ENCODE assay signal across 14 cellular contexts in genomic region chr10:102004376-102004775, GRCh38. TPM values are rescaled to one million over a fixed set of nuclear protein-coding genes. Genes with fewer than 3 reads are reported as not detected.
DNase-seq lines count a peak whose midpoint lies in the region; ATAC-seq and TF ChIP-seq lines count a peak whose summit lies in the region.
"Had no signal": no experiment of that assay in that cellular context is flagged by ENCODE, and none has a peak within 500 bp of the region (broad histone marks: within the 10 kb centered on the region; RNA-seq: fewer than 3 reads in every experiment).

No MANE protein-coding gene starts in this region.

- H3F3A ChIP-seq in smooth muscle cell (ENCODE audit: low read depth): no peaks in the 10 kb centered on the region

- H3K27ac Mint-ChIP-seq in brain (peak overlapping the region in 4 of 5 experiments; percentile 21 to 95 (median 80)), glutamatergic neuron (ENCODE audit: unreplicated experiment) (no peak overlapping the region)
- peak overlapping the region in 1 of 10 donors; percentile 24 for H3K27ac Mint-ChIP-seq in naive thymus-derived CD8-positive, alpha-beta T cell

- POLR2A ChIA-PET in AG04450 (lab: Yijun Ruan, JAX): no interaction called here
- POLR2A ChIA-PET in naive thymus-derived CD8-positive, alpha-beta T cell (lab: Charles Lee): no interaction called here

- CTCF ChIA-PET in AG04450 (lab: Charles Lee): interaction anchor here (0.6 to 1.9 kb wide), 6 partner anchors 11 to 216 kb away, joined by 4 to 14 read pairs (median 4); no protein-coding TSS in a partner anchor

- intact Hi-C loops in right lobe of liver (cut with DNase I): loop anchor here in 1 of 2 donors (10.0 kb wide), 1 partner anchor 120 kb away; no protein-coding TSS in a partner anchor

- H3K36me3 ChIP-seq in right lobe of liver: peaks cover 0 to 33% (median 7%) of the 10 kb centered on the region in 4 donors
- no peaks in the 10 kb centered on the region for H3K36me3 ChIP-seq in smooth muscle cell (ENCODE audit: low read depth)
- H3K36me3 ChIP-seq in WERI-Rb-1: peaks cover 36% of the 10 kb centered on the region

- H3K4me2 ChIP-seq in smooth muscle cell: no peak overlapping the region

- no peak overlapping the region for H3K9ac ChIP-seq in smooth muscle cell (ENCODE audit: low read depth)

- H3K4me1 ChIP-seq in right lobe of liver (no peaks in the 10 kb centered on the region), smooth muscle cell (ENCODE audit: low read depth) (peaks cover 7% of the 10 kb centered on the region)

- no peak for TF ChIP-seq POLR2A in right lobe of liver (IDR thresholded peaks at IDR 0.05)

- H3K36me3 Mint-ChIP-seq in brain (peaks cover 56% of the 10 kb centered on the region), glutamatergic neuron (ENCODE audit: unreplicated experiment) (no peaks in the 10 kb centered on the region)
- peaks cover 14 to 78% (median 23%) of the 10 kb centered on the region in 3 donors for H3K36me3 Mint-ChIP-seq in naive thymus-derived CD8-positive, alpha-beta T cell

- H3K9me3 Mint-ChIP-seq in brain: no peaks in the 10 kb centered on the region
- H3K9me3 Mint-ChIP-seq in naive thymus-derived CD8-positive, alpha-beta T cell: no peaks in the 10 kb centered on the region
- peaks cover 2% of the 10 kb centered on the region for H3K9me3 Mint-ChIP-seq in glutamatergic neuron (ENCODE audit: unreplicated experiment)
- H3K9me3 Mint-ChIP-seq: IgD-negative memory B cell had no signal

- no peak for TF ChIP-seq EP300 in Ishikawa (IDR thresholded peaks at IDR 0.05; ENCODE audit: borderline replicate concordance)

- H3K4me3 Mint-ChIP-seq in brain: peak overlapping the region in 1 of 5 experiments; percentile 72
- no peak overlapping the region for H3K4me3 Mint-ChIP-seq in naive thymus-derived CD8-positive, alpha-beta T cell
- H3K4me3 Mint-ChIP-seq in glutamatergic neuron (ENCODE audit: unreplicated experiment): no peak overlapping the region
- H3K4me3 Mint-ChIP-seq: IgD-negative memory B cell had no signal

- H3K79me2 ChIP-seq in smooth muscle cell (ENCODE audit: low read depth): no peaks in the 10 kb centered on the region

- no peak for TF ChIP-seq RAD21 in Ishikawa (IDR thresholded peaks at IDR 0.05; ENCODE audit: low read depth)

- DNase-seq in AG04450 (ENCODE audit: low read depth, low spot score): peak; percentile 24
- no peak for DNase-seq in right lobe of liver
- DNase-seq in naive thymus-derived CD8-positive, alpha-beta T cell: no peak
- DNase-seq in glutamatergic neuron: no peak
- DNase-seq in smooth muscle cell (lab: John Stamatoyannopoulos, UW; ENCODE audit: unreplicated experiment): no peak
- no peak for DNase-seq in WERI-Rb-1
- DNase-seq: activated naive CD4-positive, alpha-beta T cell; NCI-H146; NCI-H524 treated with DMSO at 0.1 percent for 48 hours; Right ventricle myocardium superior; trophoblast cell had no signal

- H3K9me3 ChIP-seq in AG04450 (ENCODE audit: control insufficient read depth, insufficient read depth, low read length) (no peaks in the 10 kb centered on the region), right lobe of liver (no peaks in the 10 kb centered on the region), smooth muscle cell (replicated peaks; ENCODE audit: low read depth) (no peaks in the 10 kb centered on the region), WERI-Rb-1 (ENCODE audit: severe bottlenecking) (no peaks in the 10 kb centered on the region)

- H3K27me3 Mint-ChIP-seq in brain (no peaks in the 10 kb centered on the region), glutamatergic neuron (ENCODE audit: unreplicated experiment) (no peaks in the 10 kb centered on the region)
- no peaks in the 10 kb centered on the region for H3K27me3 Mint-ChIP-seq in naive thymus-derived CD8-positive, alpha-beta T cell
- H3K27me3 Mint-ChIP-seq: IgD-negative memory B cell had no signal

- H3K27ac ChIP-seq in AG04450 (ENCODE audit: low read depth, low read length): no peak overlapping the region
- H3K27ac ChIP-seq in right lobe of liver: no peak overlapping the region
- no peak overlapping the region for H3K27ac ChIP-seq in smooth muscle cell (ENCODE audit: low read depth)
- no peak overlapping the region for H3K27ac ChIP-seq in WERI-Rb-1

- H3K27me3 ChIP-seq in AG04450 (ENCODE audit: control insufficient read depth, insufficient read depth, low read length) (no peaks in the 10 kb centered on the region), right lobe of liver (no peaks in the 10 kb centered on the region), smooth muscle cell (ENCODE audit: low read depth) (no peaks in the 10 kb centered on the region), WERI-Rb-1 (ENCODE audit: insufficient read depth, low read depth, severe bottlenecking) (no peaks in the 10 kb centered on the region)

- H4K20me1 ChIP-seq in smooth muscle cell (ENCODE audit: low read depth): peaks cover 56% of the 10 kb centered on the region

- TF ChIP-seq CTCF in AG04450 (IDR thresholded peaks at IDR 0.05; ENCODE audit: low read depth, low read length) (no peak), brain (conservative IDR thresholded peaks at IDR 0.05) (no peak), right lobe of liver (IDR thresholded peaks at IDR 0.05) (no peak), glutamatergic neuron (IDR thresholded peaks at IDR 0.05; ENCODE audit: partially characterized antibody, unreplicated experiment) (no peak), smooth muscle cell (IDR thresholded peaks at IDR 0.05; ENCODE audit: borderline replicate concordance, insufficient read depth, poor library complexity, severe bottlenecking) (no peak), WERI-Rb-1 (IDR thresholded peaks at IDR 0.05; ENCODE audit: low read depth, low read length) (no peak)

- no peak overlapping the region for H2AFZ ChIP-seq in smooth muscle cell (ENCODE audit: low read depth)

- ATAC-seq in right lobe of liver: peak in 3 of 4 donors; percentile 23 to 83 (median 27)
- no peak for ATAC-seq in naive thymus-derived CD8-positive, alpha-beta T cell

- H3K4me3 ChIP-seq in AG04450 (ENCODE audit: low read depth, low read length) (no peak overlapping the region), right lobe of liver (no peak overlapping the region), smooth muscle cell (no peak overlapping the region), WERI-Rb-1 (ENCODE audit: low read depth, low read length) (no peak overlapping the region)

- H3K4me1 Mint-ChIP-seq in brain (peaks cover 26% of the 10 kb centered on the region), glutamatergic neuron (ENCODE audit: low read depth, unreplicated experiment) (no peaks in the 10 kb centered on the region)
- peaks cover 12 to 54% (median 14%) of the 10 kb centered on the region in 4 donors for H3K4me1 Mint-ChIP-seq in naive thymus-derived CD8-positive, alpha-beta T cell

TF ChIP-seq in Ishikawa, 13 proteins besides CTCF, POLR2A, EP300 and RAD21:
- TF ChIP-seq CEBPB (IDR thresholded peaks at IDR 0.05) (peak; percentile 57; the same call in 1 of the 2 replicates), USF1 (IDR thresholded peaks at IDR 0.05) (no peak), YY1 (IDR thresholded peaks at IDR 0.05; ENCODE audit: low read depth) (no peak), TCF12 (IDR thresholded peaks at IDR 0.05; ENCODE audit: low read depth) (no peak), ZBTB7A (IDR thresholded peaks at IDR 0.05; ENCODE audit: low read depth) (no peak), TAF1 (IDR thresholded peaks at IDR 0.05; ENCODE audit: low read depth) (no peak), MAX (IDR thresholded peaks at IDR 0.05) (no peak), NFIC (IDR thresholded peaks at IDR 0.05) (no peak), EGR1 (IDR thresholded peaks at IDR 0.05) (peak; percentile 56; the same call in 1 of the 2 replicates)

RNA-seq across cellular contexts. Expression of gene ARMH3, which starts 51.6 kb away (rescaled TPM):
- polyA plus RNA-seq in AG04450 (2011; rRNA removed) (19.5 and 19.8 TPM in 2 replicates), brain (ENCODE audit: insufficient read depth, low read depth, low replicate concordance) (11.3 TPM), smooth muscle cell (10.8 and 12.4 TPM in 2 replicates)
- 17.0 and 17.1 TPM in 2 replicates for polyA minus RNA-seq in AG04450 (2011; rRNA and poly(A)+ RNA removed)
- total RNA-seq in right lobe of liver (10 to 100 TPM in 4 of 6 experiments, 1 to 10 TPM in 2; 8.5 to 13.4 (median 11.6) TPM), glutamatergic neuron (ENCODE audit: unreplicated experiment) (48.1 TPM), smooth muscle cell (6.5 and 7.6 TPM in 2 replicates)
- 10 to 100 TPM; 29.9 to 30.2 TPM for total RNA-seq in naive thymus-derived CD8-positive, alpha-beta T cell
- polyA plus RNA-seq in naive thymus-derived CD8-positive, alpha-beta T cell: 10 to 100 TPM; 19.9 to 23.1 (median 21.7) TPM

Comparison
In these comparisons a context has a peak if more than half of its experiments do, and no peak if none do; other contexts are left out.
1. ATAC-seq: peak in right lobe of liver (3 of 4); none in naive thymus-derived CD8-positive, alpha-beta T cell (0 of 2).